In genomic region chr21:33783580-33783979, GRCh38 we compare ENCODE assay signal across 29 cellular contexts.
DNase-seq lines count a peak whose midpoint lies in the region; ATAC-seq, FAIRE-seq and TF ChIP-seq lines count a peak whose summit lies in the region.
"Had no signal": no experiment of that assay in that cellular context is flagged by ENCODE, and none has a peak within 500 bp of the region (broad histone marks: within the 10 kb centered on the region; RNA-seq: fewer than 3 reads in every experiment).

No MANE protein-coding gene starts in this region.

- H3K4me3 ChIP-seq in liver (ENCODE audit: low read depth in 1 of 3, low read length in 3 of 3), result no peak overlapping the region
- H3K4me3 ChIP-seq in HepG2 (replicated peaks in 1 of 3; ENCODE audit: insufficient read depth in 1 of 3, low read depth in 2 of 3, low read length in 3 of 3), result no peak overlapping the region
- H3K4me3 ChIP-seq in endothelial cell of umbilical vein (replicated peaks in 1 of 3; ENCODE audit: insufficient read depth in 1 of 3, low read depth in 1 of 3, low read length in 3 of 3), result no peak overlapping the region
- H3K4me3 ChIP-seq in right lobe of liver, result no peak overlapping the region
- H3K4me3 ChIP-seq in subcutaneous abdominal adipose tissue (ENCODE audit: low read depth in 1 of 5, low read length in 5 of 5), result no peak overlapping the region
- H3K4me3 ChIP-seq: A549, BLaER1, GM12878 had no signal

- H4K20me1 ChIP-seq in HepG2 (ENCODE audit: insufficient read depth, low read length) (no peaks in the 10 kb centered on the region), endothelial cell of umbilical vein (replicated peaks; ENCODE audit: control insufficient read depth, extremely low read depth, insufficient read depth, low read length) (no peaks in the 10 kb centered on the region)
- H4K20me1 ChIP-seq: BLaER1 had no signal

- TF ChIP-seq POLR2A in HepG2 (IDR thresholded peaks at IDR 0.05; ENCODE audit: insufficient read depth in 1 of 2, low read depth in 2 of 2, low read length in 2 of 2) (no peak), endothelial cell of umbilical vein (IDR thresholded peaks at IDR 0.05; ENCODE audit: low read depth, low read length) (no peak), right lobe of liver (IDR thresholded peaks at IDR 0.05) (no peak)

- H3K4me3 Mint-ChIP-seq in activated CD4-positive, alpha-beta T cell treated with anti-CD3 and anti-CD28 coated beads for 36 hours, result no peak overlapping the region
- H3K4me3 Mint-ChIP-seq: CD14-positive monocyte; CD4-positive, alpha-beta memory T cell; CD4-positive, CD25-positive, alpha-beta regulatory T cell; CD8-positive, alpha-beta memory T cell had no signal

- H3K79me2 ChIP-seq in HepG2 (ENCODE audit: insufficient read depth, low read length) (no peaks in the 10 kb centered on the region), endothelial cell of umbilical vein (ENCODE audit: control insufficient read depth, insufficient read depth, low read length) (no peaks in the 10 kb centered on the region)

- CTCF ChIA-PET in HepG2 (lab: Yijun Ruan, JAX; ENCODE audit: low intra/inter-chr PET ratio, low total read pairs), result no interaction called here
- CTCF ChIA-PET in endothelial cell of umbilical vein (lab: Charles Lee), result interaction anchor here (1.8 kb wide), 1 partner anchor 178 kb away, joined by 4 read pairs; no protein-coding TSS in a partner anchor
- CTCF ChIA-PET in activated CD4-positive, alpha-beta T cell treated with anti-CD3 and anti-CD28 coated beads for 36 hours (lab: Charles Lee), result interaction anchor here (0.6 to 0.7 kb wide), 3 partner anchors 18 to 1106 kb away, joined by 3 to 6 read pairs (median 4); no protein-coding TSS in a partner anchor

- intact Hi-C loops in HepG2 (cut with micrococcal nuclease; ENCODE audit: unreplicated experiment), result no loop called here
- intact Hi-C loops in endothelial cell of umbilical vein (cut with micrococcal nuclease), result no loop called here
- intact Hi-C loops in right lobe of liver (cut with DNase I), result no loop called here
- intact Hi-C loops in activated CD4-positive, alpha-beta T cell treated with anti-CD3 and anti-CD28 coated beads for 36 hours (cut with DNase I, micrococcal nuclease), result no loop called here

- H3K9me3 Mint-ChIP-seq in activated CD4-positive, alpha-beta T cell treated with anti-CD3 and anti-CD28 coated beads for 36 hours (ENCODE audit: low read depth), result peaks cover 7% of the 10 kb centered on the region

- H3K9me1 ChIP-seq in endothelial cell of umbilical vein (replicated peaks; ENCODE audit: control insufficient read depth, extremely low read depth, insufficient read depth, low read length), result no peaks in the 10 kb centered on the region

- H3K9me3 ChIP-seq in liver (ENCODE audit: control insufficient read depth in 4 of 4, low read length in 3 of 4), result no peaks in the 10 kb centered on the region
- peaks cover 5% of the 10 kb centered on the region; the same call in 1 of the 2 replicates for H3K9me3 ChIP-seq in HepG2 (ENCODE audit: low read length)
- H3K9me3 ChIP-seq in endothelial cell of umbilical vein (replicated peaks; ENCODE audit: control insufficient read depth, insufficient read depth, low read length), result no peaks in the 10 kb centered on the region
- no peaks in the 10 kb centered on the region for H3K9me3 ChIP-seq in right lobe of liver
- peaks cover 0 to 3% (median 0%) of the 10 kb centered on the region in 5 donors for H3K9me3 ChIP-seq in subcutaneous abdominal adipose tissue (ENCODE audit: control insufficient read depth in 5 of 5, low read length in 5 of 5)
- H3K9me3 ChIP-seq: A549, BE2C, Caco-2 had no signal

- POLR2A ChIA-PET in HepG2 (lab: Yijun Ruan, JAX), result no interaction called here
- POLR2A ChIA-PET in endothelial cell of umbilical vein (lab: Charles Lee), result no interaction called here
- POLR2A ChIA-PET in activated CD4-positive, alpha-beta T cell treated with anti-CD3 and anti-CD28 coated beads for 36 hours (lab: Charles Lee), result no interaction called here

- TF ChIP-seq EP300 in HepG2 (IDR thresholded peaks at IDR 0.05; ENCODE audit: low read depth in 2 of 2, low read length in 2 of 2), result no peak
- TF ChIP-seq EP300 in HepG2 (CRISPR knock-in tag; IDR thresholded peaks at IDR 0.05; ENCODE audit: borderline replicate concordance), result no peak

- no peak overlapping the region for H3K27ac Mint-ChIP-seq in activated CD4-positive, alpha-beta T cell treated with anti-CD3 and anti-CD28 coated beads for 36 hours
- H3K27ac Mint-ChIP-seq: CD14-positive monocyte; CD4-positive, alpha-beta memory T cell; CD4-positive, CD25-positive, alpha-beta regulatory T cell; CD8-positive, alpha-beta memory T cell had no signal

- no peak for FAIRE-seq in HepG2 (lab: Jason Lieb, UNC)
- FAIRE-seq in endothelial cell of umbilical vein (lab: Jason Lieb, UNC), result peak; percentile 47
- FAIRE-seq: A549, D721Med, GM12878, GM12892, GM18507 had no signal

- H3K4me1 Mint-ChIP-seq in activated CD4-positive, alpha-beta T cell treated with anti-CD3 and anti-CD28 coated beads for 36 hours, result no peaks in the 10 kb centered on the region
- H3K4me1 Mint-ChIP-seq: CD14-positive monocyte; CD4-positive, alpha-beta memory T cell; CD4-positive, CD25-positive, alpha-beta regulatory T cell; CD8-positive, alpha-beta memory T cell had no signal

- peaks cover 1 to 18% (median 12%) of the 10 kb centered on the region in 4 donors for H3K4me1 ChIP-seq in liver (ENCODE audit: control insufficient read depth in 4 of 4, insufficient read depth in 4 of 4, low read length in 3 of 4)
- no peaks in the 10 kb centered on the region for H3K4me1 ChIP-seq in HepG2 (ENCODE audit: insufficient read depth, low read length)
- H3K4me1 ChIP-seq in endothelial cell of umbilical vein (ENCODE audit: control insufficient read depth, extremely low read depth, insufficient read depth, low read length), result no peaks in the 10 kb centered on the region
- peaks cover 0 to 18% (median 9%) of the 10 kb centered on the region in 4 donors for H3K4me1 ChIP-seq in right lobe of liver
- peaks cover 0 to 17% (median 10%) of the 10 kb centered on the region in 5 donors for H3K4me1 ChIP-seq in subcutaneous abdominal adipose tissue (ENCODE audit: control insufficient read depth in 5 of 5, insufficient read depth in 5 of 5, low read length in 5 of 5)
- H3K4me1 ChIP-seq: BE2C, BLaER1, Caco-2 had no signal

- dilution Hi-C loops in endothelial cell of umbilical vein (cut with MboI; ENCODE audit: extremely low pct_ligation_motif_present, low sequenced_read_pairs), result no loop called here

- H3K4me2 ChIP-seq in HepG2 (ENCODE audit: low read depth, low read length), result no peak overlapping the region
- no peak overlapping the region for H3K4me2 ChIP-seq in endothelial cell of umbilical vein (ENCODE audit: insufficient read depth, low read length)
- H3K4me2 ChIP-seq: A549, BLaER1 had no signal

- H2AFZ ChIP-seq in HepG2 (ENCODE audit: low read length) (no peak overlapping the region), endothelial cell of umbilical vein (ENCODE audit: low read depth, low read length) (no peak overlapping the region)

- TF ChIP-seq RAD21 in liver (IDR thresholded peaks at IDR 0.05) (no peak), HepG2 (CRISPR knock-in tag; IDR thresholded peaks at IDR 0.05) (no peak)

- H3K36me3 ChIP-seq in liver (ENCODE audit: control insufficient read depth in 4 of 4, insufficient read depth in 3 of 4, low read depth in 1 of 4, low read length in 3 of 4) (peaks cover 0 to 12% (median 5%) of the 10 kb centered on the region in 4 donors), HepG2 (replicated peaks in 1 of 2; ENCODE audit: control insufficient read depth in 1 of 2, insufficient read depth in 2 of 2, low read length in 2 of 2) (peaks cover 0 to 12% of the 10 kb centered on the region in 2 experiments; a peak in 4 of 5 replicates), endothelial cell of umbilical vein (ENCODE audit: control insufficient read depth in 2 of 2, extremely low read depth in 1 of 2, insufficient read depth in 2 of 2, low read length in 2 of 2) (peaks cover 4 to 11% of the 10 kb centered on the region in 2 experiments), right lobe of liver (peaks cover 0 to 2% (median 0%) of the 10 kb centered on the region in 4 donors), subcutaneous abdominal adipose tissue (ENCODE audit: control insufficient read depth in 5 of 5, insufficient read depth in 5 of 5, low read length in 5 of 5) (peaks cover 11 to 22% (median 21%) of the 10 kb centered on the region in 5 donors)

- BruUV-seq in HepG2 (replicated peaks; lab: Mats Ljungman, UMichigan) (no TSS peak), endothelial cell of umbilical vein (replicated peaks; lab: Mats Ljungman, UMichigan) (no TSS peak)

- DNase-seq in HepG2 (ENCODE audit: low spot score) (no peak), endothelial cell of umbilical vein (ENCODE audit: low read depth, low spot score) (no peak), right lobe of liver (no peak), cerebellar nuclear complex (lab: John Stamatoyannopoulos, UW) (no peak)
- DNase-seq in activated CD4-positive, alpha-beta T cell treated with anti-CD3 and anti-CD28 coated beads for 36 hours, result no peak
- DNase-seq: BE2C; C1 segment of cervical spinal cord; Caco-2; Calu3; CD4-positive, alpha-beta memory T cell; CD4-positive, CD25-positive, alpha-beta regulatory T cell; CD8-positive, alpha-beta memory T cell; DMS153; DMS53; DMS79; DND-41; EL; GDM1 had no signal

- WGBS in liver, result 91% methylated on average over 1 of the region's 1 CpG
- WGBS in HepG2 (ENCODE audit: low lambda C conversion rate), result 93% methylated on average over 1 of the region's 1 CpG
- 75% methylated on average over 1 of the region's 1 CpG for WGBS in right lobe of liver (ENCODE audit: insufficient coverage, low coverage, low lambda C conversion rate, missing lambda C conversion rate)

- no peak overlapping the region for H3K9ac ChIP-seq in liver (ENCODE audit: low read depth in 1 of 2, low read length in 2 of 2)
- H3K9ac ChIP-seq in HepG2 (ENCODE audit: insufficient read depth, low read depth, low read length), result no peak overlapping the region
- no peak overlapping the region for H3K9ac ChIP-seq in endothelial cell of umbilical vein (replicated peaks; ENCODE audit: extremely low read depth, insufficient read depth, low read length)
- H3K9ac ChIP-seq in subcutaneous abdominal adipose tissue (ENCODE audit: low read length in 5 of 5), result peak overlapping the region in 2 of 5 donors; percentile 37 to 81
- H3K9ac ChIP-seq: BLaER1 had no signal

- H3K27me3 Mint-ChIP-seq in activated CD4-positive, alpha-beta T cell treated with anti-CD3 and anti-CD28 coated beads for 36 hours, result no peaks in the 10 kb centered on the region

- H3K27me3 ChIP-seq in liver (ENCODE audit: control insufficient read depth in 4 of 4, insufficient read depth in 4 of 4, low read length in 3 of 4), result no peaks in the 10 kb centered on the region
- no peaks in the 10 kb centered on the region for H3K27me3 ChIP-seq in HepG2 (ENCODE audit: control insufficient read depth in 1 of 2, insufficient read depth in 2 of 2, low read length in 2 of 2)
- H3K27me3 ChIP-seq in endothelial cell of umbilical vein (ENCODE audit: control insufficient read depth in 2 of 2, insufficient read depth in 2 of 2, low read length in 2 of 2), result no peaks in the 10 kb centered on the region
- no peaks in the 10 kb centered on the region for H3K27me3 ChIP-seq in right lobe of liver
- H3K27me3 ChIP-seq in subcutaneous abdominal adipose tissue (ENCODE audit: control insufficient read depth in 5 of 5, insufficient read depth in 4 of 5, low read length in 5 of 5), result no peaks in the 10 kb centered on the region
- H3K27me3 ChIP-seq: BE2C, BLaER1 had no signal

- ATAC-seq in HepG2 (no peak), right lobe of liver (peak; percentile 49 to 69 (median 56)), HG03039 (IDR thresholded peaks at IDR 0.05; ENCODE audit: unreplicated experiment) (no peak)
- ATAC-seq in activated CD4-positive, alpha-beta T cell treated with anti-CD3 and anti-CD28 coated beads for 36 hours, result no peak
- ATAC-seq: A549, GM12878 had no signal

- no peak for TF ChIP-seq CTCF in liver (IDR thresholded peaks at IDR 0.05; ENCODE audit: low read depth, low read length, missing input control)
- TF ChIP-seq CTCF in HepG2 (CRISPR knock-in tag; IDR thresholded peaks at IDR 0.05), result no peak
- no peak for TF ChIP-seq CTCF in endothelial cell of umbilical vein (IDR thresholded peaks at IDR 0.05; ENCODE audit: extremely low read depth in 1 of 2, insufficient read depth in 1 of 2, low read depth in 1 of 2, low read length in 2 of 2)
- no peak for TF ChIP-seq CTCF in right lobe of liver (IDR thresholded peaks at IDR 0.05)

- in situ Hi-C loops in HepG2 (cut with HindIII; ENCODE audit: extremely low pct_ligation_motif_present, low pct_unique_long_range_greater_than_20kb), result no loop called here

- H3K27ac ChIP-seq in liver (ENCODE audit: low read depth in 1 of 2, low read length in 2 of 2) (peak overlapping the region; percentile 12 to 52), HepG2 (ENCODE audit: extremely low read length, insufficient read depth, low read length) (no peak overlapping the region), endothelial cell of umbilical vein (ENCODE audit: insufficient read depth, low read depth, low read length) (no peak overlapping the region), right lobe of liver (peak overlapping the region in 2 of 3 donors; percentile 50 to 54), subcutaneous abdominal adipose tissue (ENCODE audit: low read depth, low read length) (peak overlapping the region; percentile 85)
- H3K27ac ChIP-seq: 22Rv1, A549, BLaER1 had no signal

- peaks cover 13% of the 10 kb centered on the region for H3K36me3 Mint-ChIP-seq in activated CD4-positive, alpha-beta T cell treated with anti-CD3 and anti-CD28 coated beads for 36 hours (ENCODE audit: low read depth)
- H3K36me3 Mint-ChIP-seq: CD4-positive, CD25-positive, alpha-beta regulatory T cell had no signal

Comparison
In these comparisons a context has a peak if more than half of its experiments do, and no peak if none do; other contexts are left out.
1. H3K27ac ChIP-seq: peak in liver (2 of 2), right lobe of liver (2 of 3) and subcutaneous abdominal adipose tissue (single experiment); none in HepG2 (single experiment) and endothelial cell of umbilical vein (single experiment).
2. ATAC-seq: peak in right lobe of liver (4 of 4); none in HepG2 (single experiment), HG03039 (single experiment) and activated CD4-positive, alpha-beta T cell treated with anti-CD3 and anti-CD28 coated beads for 36 hours (single experiment).